In the genomic region with DNA sequence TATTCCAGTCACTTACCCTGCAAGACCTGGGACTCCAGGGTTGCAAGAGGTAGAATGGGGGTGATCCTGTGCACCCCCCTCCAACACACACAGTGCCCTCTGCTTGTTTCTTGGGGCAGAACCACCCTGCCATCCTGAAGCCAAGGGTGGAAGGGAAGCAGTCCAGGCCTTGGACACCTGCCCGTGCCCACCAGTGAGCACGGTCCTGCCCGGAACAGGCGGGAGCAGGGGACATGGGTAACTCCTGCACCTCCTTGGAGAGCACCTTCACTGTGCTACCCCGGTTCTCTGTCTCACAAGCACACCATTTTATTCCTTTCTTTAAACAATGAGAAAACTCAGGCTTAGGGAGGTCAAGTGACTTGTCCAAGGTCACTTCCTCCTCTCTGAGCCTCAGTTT, we compare ENCODE assay signal across 17 cellular contexts.
"Had no signal": no experiment of that assay in that cellular context is flagged by ENCODE, and none has a peak within 500 bp of the region (broad histone marks: within the 10 kb centered on the region; RNA-seq: fewer than 3 reads in every experiment).

No MANE protein-coding gene starts in this region.

- H3K36me3 ChIP-seq: uterus had no signal

- H3K9me3 Mint-ChIP-seq: effector memory CD8-positive, alpha-beta T cell; neural crest cell had no signal

- H3K4me3 ChIP-seq: lower lobe of right lung, sigmoid colon, spleen, tibial artery, uterus had no signal

- ATAC-seq: effector memory CD8-positive, alpha-beta T cell; left colon; SK-N-SH treated with all-trans-retinoic acid at 6 μM for 48 hours had no signal

- H3K4me3 Mint-ChIP-seq: activated CD8-positive, alpha-beta memory T cell treated with anti-CD3 and anti-CD28 coated beads, Interleukin-2, amount 10 ng/mL, durations not matched to agents 7 days and 5 days; effector memory CD8-positive, alpha-beta T cell had no signal

- H3K79me2 ChIP-seq: parathyroid adenoma had no signal

- H3K9ac ChIP-seq: parathyroid adenoma had no signal

- H2AFZ ChIP-seq: parathyroid adenoma had no signal

- H3K4me1 ChIP-seq: parathyroid adenoma, uterus had no signal

- H3K9me3 ChIP-seq: lower lobe of right lung, sigmoid colon, spleen, tibial artery, uterus had no signal

- H3K27ac ChIP-seq: lower lobe of right lung, parathyroid adenoma had no signal

- FAIRE-seq: frontal cortex had no signal

- H3K27me3 ChIP-seq: sigmoid colon, spleen, tibial artery, uterus had no signal

- H3K27me3 Mint-ChIP-seq: activated CD8-positive, alpha-beta memory T cell treated with anti-CD3 and anti-CD28 coated beads, Interleukin-2, amount 10 ng/mL, durations not matched to agents 7 days and 5 days; effector memory CD8-positive, alpha-beta T cell had no signal

- DNase-seq: activated CD8-positive, alpha-beta memory T cell treated with anti-CD3 and anti-CD28 coated beads, Interleukin-2, amount 10 ng/mL, durations not matched to agents 7 days and 5 days; activated gamma-delta T cell; activated T-cell treated with anti-CD3 and anti-CD28 coated beads, Interleukin-2, amount 50 U/mL, for 1 hour; dermis blood vessel endothelial cell; effector memory CD8-positive, alpha-beta T cell; head of caudate nucleus; left colon; lower lobe of right lung; midbrain; sigmoid colon; spleen; tibial artery; uterus had no signal
